26 cellular contexts compared by ENCODE assay signal in genomic region chr10:34303022-34303421, GRCh38.
"Had no signal": no experiment of that assay in that cellular context is flagged by ENCODE, and none has a peak within 500 bp of the region (broad histone marks: within the 10 kb centered on the region; RNA-seq: fewer than 3 reads in every experiment).

No MANE protein-coding gene starts in this region.

- H3K27ac ChIP-seq: colonic mucosa, epithelial cell of prostate, esophagus squamous epithelium, gastrocnemius medialis, heart right ventricle, left lung, lower lobe of right lung had no signal

- DNase-seq: colonic mucosa; cortex of kidney; effector CD8-positive, alpha-beta T cell; effector memory CD8-positive, alpha-beta T cell; endodermal cell; erythroblast; esophagus squamous epithelium; foreskin fibroblast; foreskin melanocyte; gastrocnemius medialis; glutamatergic neuron; head of caudate nucleus; heart right ventricle; hippocampal formation; left cardiac atrium; left lung; left ventricle myocardium superior; lower lobe of right lung; mesenchymal stem cell; mucosa of descending colon; naive B cell had no signal

- H3K9me3 ChIP-seq: colonic mucosa, esophagus squamous epithelium, gastrocnemius medialis, heart right ventricle, left lung, lower lobe of right lung, mucosa of descending colon had no signal

- H3K27me3 ChIP-seq: colonic mucosa, esophagus squamous epithelium, gastrocnemius medialis, heart right ventricle, left lung had no signal

- H3K36me3 ChIP-seq: colonic mucosa, gastrocnemius medialis, heart right ventricle, left lung, lower lobe of right lung had no signal

- H3K4me3 ChIP-seq: colonic mucosa, esophagus squamous epithelium, gastrocnemius medialis, heart right ventricle, left lung, lower lobe of right lung, mucosa of descending colon had no signal

- FAIRE-seq: endometrium, islet of Langerhans, keratinocyte had no signal

- H3K4me1 ChIP-seq: colonic mucosa, gastrocnemius medialis, heart right ventricle, left lung, lower lobe of right lung had no signal

- ATAC-seq: effector memory CD8-positive, alpha-beta T cell; esophagus mucosa; gastrocnemius medialis; heart right ventricle; left cardiac atrium; left lung; left ventricle myocardium superior; lower lobe of right lung; mucosa of descending colon had no signal
